In the genomic region with DNA sequence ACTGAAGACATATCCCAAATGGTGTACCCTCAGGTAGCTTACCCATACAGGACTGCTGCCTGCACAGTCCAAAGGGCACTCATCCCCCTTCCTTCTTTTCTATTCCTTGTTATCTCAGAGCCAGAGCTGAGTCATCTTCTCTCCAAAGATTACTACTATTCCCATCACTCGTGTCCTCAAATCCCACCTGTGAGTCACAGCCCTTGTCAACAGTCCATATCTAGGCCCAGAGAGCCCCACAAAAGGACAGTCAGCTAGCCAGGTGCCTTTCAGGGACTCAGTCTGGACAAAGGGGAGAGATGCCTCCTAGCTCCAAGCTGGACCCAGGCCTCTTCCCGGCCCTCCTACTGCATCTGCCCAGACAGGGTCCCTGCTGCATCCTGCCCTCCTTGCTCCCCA, we compare ENCODE assay signal across 1 cellular context.
A peak's percentile ranks its signal among the peaks of the same experiment; 100 is the strongest.
TF ChIP-seq lines count a peak whose summit lies in the region.

No MANE protein-coding gene starts in this region.

TF ChIP-seq in HEK293, 187 proteins besides CTCF, POLR2A, EP300 and RAD21 (continued from another document and continues in another):
- TF ChIP-seq ZNF449 (tag by site-specific recombination; IDR thresholded peaks at IDR 0.05) (no peak), ZNF76 (tag by site-specific recombination; IDR thresholded peaks at IDR 0.05; ENCODE audit: borderline replicate concordance, low read depth) (no peak), ZNF510 (tag by site-specific recombination; IDR thresholded peaks at IDR 0.05; ENCODE audit: insufficient replicate concordance) (no peak), ZNF830 (tag by site-specific recombination; IDR thresholded peaks at IDR 0.05; ENCODE audit: low read depth) (no peak), ZNF24 (tag by site-specific recombination; IDR thresholded peaks at IDR 0.05) (no peak), ZNF621 (tag by site-specific recombination; IDR thresholded peaks at IDR 0.05) (no peak), HOXD13 (CRISPR knock-in tag; IDR thresholded peaks at IDR 0.05; ENCODE audit: borderline replicate concordance) (no peak), ZNF394 (tag by site-specific recombination; IDR thresholded peaks at IDR 0.05; ENCODE audit: borderline replicate concordance) (0 out of 2 replicates have a peak, but pooled peaks have one; percentile 19), GLI2 (tag by site-specific recombination; IDR thresholded peaks at IDR 0.05; ENCODE audit: borderline replicate concordance, low read depth) (no peak), ZNF658 (tag by site-specific recombination; IDR thresholded peaks at IDR 0.05) (no peak), ZNF274 (IDR thresholded peaks at IDR 0.05; ENCODE audit: low read length) (no peak), ZNF274 (tag by site-specific recombination; IDR thresholded peaks at IDR 0.05; ENCODE audit: borderline replicate concordance) (no peak), ZNF155 (tag by site-specific recombination; IDR thresholded peaks at IDR 0.05) (no peak), ZXDB (tag by site-specific recombination; IDR thresholded peaks at IDR 0.05) (no peak), ZNF692 (tag by site-specific recombination; IDR thresholded peaks at IDR 0.05) (peak; percentile 24; the same call in 1 of the 2 replicates), ZNF677 (tag by site-specific recombination; IDR thresholded peaks at IDR 0.05) (no peak), ZSCAN16 (tag by site-specific recombination; IDR thresholded peaks at IDR 0.05) (no peak), ZIC2 (tag by site-specific recombination; IDR thresholded peaks at IDR 0.05) (no peak), ZNF423 (tag by site-specific recombination; IDR thresholded peaks at IDR 0.05) (no peak), ZNF354C (tag by site-specific recombination; IDR thresholded peaks at IDR 0.05; ENCODE audit: borderline replicate concordance, low read depth) (no peak), BCL11B (tag by site-specific recombination; IDR thresholded peaks at IDR 0.05; ENCODE audit: low read depth) (no peak), ZNF335 (tag by site-specific recombination; conservative IDR thresholded peaks at IDR 0.05) (peak; percentile 41), ZNF776 (tag by site-specific recombination; IDR thresholded peaks at IDR 0.05; ENCODE audit: borderline replicate concordance) (no peak), GFI1B (tag by site-specific recombination; IDR thresholded peaks at IDR 0.05) (no peak), ZNF398 (tag by site-specific recombination; IDR thresholded peaks at IDR 0.05) (0 out of 2 replicates have a peak, but pooled peaks have one; percentile 12), TSHZ1 (tag by site-specific recombination; IDR thresholded peaks at IDR 0.05; ENCODE audit: borderline replicate concordance) (no peak), MYNN (tag by site-specific recombination; IDR thresholded peaks at IDR 0.05; ENCODE audit: borderline replicate concordance) (no peak), ZNF843 (tag by site-specific recombination; IDR thresholded peaks at IDR 0.05) (no peak), ZBTB26 (tag by site-specific recombination; optimal IDR thresholded peaks at IDR 0.05) (no peak), ZNF530 (tag by site-specific recombination; IDR thresholded peaks at IDR 0.05; ENCODE audit: low read depth) (no peak), HOXA7 (CRISPR knock-in tag; IDR thresholded peaks at IDR 0.05; ENCODE audit: borderline replicate concordance) (no peak)
- TF ChIP-seq, protein P1, sequence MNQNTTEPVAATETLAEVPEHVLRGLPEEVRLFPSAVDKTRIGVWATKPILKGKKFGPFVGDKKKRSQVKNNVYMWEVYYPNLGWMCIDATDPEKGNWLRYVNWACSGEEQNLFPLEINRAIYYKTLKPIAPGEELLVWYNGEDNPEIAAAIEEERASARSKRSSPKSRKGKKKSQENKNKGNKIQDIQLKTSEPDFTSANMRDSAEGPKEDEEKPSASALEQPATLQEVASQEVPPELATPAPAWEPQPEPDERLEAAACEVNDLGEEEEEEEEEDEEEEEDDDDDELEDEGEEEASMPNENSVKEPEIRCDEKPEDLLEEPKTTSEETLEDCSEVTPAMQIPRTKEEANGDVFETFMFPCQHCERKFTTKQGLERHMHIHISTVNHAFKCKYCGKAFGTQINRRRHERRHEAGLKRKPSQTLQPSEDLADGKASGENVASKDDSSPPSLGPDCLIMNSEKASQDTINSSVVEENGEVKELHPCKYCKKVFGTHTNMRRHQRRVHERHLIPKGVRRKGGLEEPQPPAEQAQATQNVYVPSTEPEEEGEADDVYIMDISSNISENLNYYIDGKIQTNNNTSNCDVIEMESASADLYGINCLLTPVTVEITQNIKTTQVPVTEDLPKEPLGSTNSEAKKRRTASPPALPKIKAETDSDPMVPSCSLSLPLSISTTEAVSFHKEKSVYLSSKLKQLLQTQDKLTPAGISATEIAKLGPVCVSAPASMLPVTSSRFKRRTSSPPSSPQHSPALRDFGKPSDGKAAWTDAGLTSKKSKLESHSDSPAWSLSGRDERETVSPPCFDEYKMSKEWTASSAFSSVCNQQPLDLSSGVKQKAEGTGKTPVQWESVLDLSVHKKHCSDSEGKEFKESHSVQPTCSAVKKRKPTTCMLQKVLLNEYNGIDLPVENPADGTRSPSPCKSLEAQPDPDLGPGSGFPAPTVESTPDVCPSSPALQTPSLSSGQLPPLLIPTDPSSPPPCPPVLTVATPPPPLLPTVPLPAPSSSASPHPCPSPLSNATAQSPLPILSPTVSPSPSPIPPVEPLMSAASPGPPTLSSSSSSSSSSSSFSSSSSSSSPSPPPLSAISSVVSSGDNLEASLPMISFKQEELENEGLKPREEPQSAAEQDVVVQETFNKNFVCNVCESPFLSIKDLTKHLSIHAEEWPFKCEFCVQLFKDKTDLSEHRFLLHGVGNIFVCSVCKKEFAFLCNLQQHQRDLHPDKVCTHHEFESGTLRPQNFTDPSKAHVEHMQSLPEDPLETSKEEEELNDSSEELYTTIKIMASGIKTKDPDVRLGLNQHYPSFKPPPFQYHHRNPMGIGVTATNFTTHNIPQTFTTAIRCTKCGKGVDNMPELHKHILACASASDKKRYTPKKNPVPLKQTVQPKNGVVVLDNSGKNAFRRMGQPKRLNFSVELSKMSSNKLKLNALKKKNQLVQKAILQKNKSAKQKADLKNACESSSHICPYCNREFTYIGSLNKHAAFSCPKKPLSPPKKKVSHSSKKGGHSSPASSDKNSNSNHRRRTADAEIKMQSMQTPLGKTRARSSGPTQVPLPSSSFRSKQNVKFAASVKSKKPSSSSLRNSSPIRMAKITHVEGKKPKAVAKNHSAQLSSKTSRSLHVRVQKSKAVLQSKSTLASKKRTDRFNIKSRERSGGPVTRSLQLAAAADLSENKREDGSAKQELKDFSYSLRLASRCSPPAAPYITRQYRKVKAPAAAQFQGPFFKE (tag by site-specific recombination; IDR thresholded peaks at IDR 0.05; ENCODE audit: borderline replicate concordance), result no peak
- TF ChIP-seq, protein P2, sequence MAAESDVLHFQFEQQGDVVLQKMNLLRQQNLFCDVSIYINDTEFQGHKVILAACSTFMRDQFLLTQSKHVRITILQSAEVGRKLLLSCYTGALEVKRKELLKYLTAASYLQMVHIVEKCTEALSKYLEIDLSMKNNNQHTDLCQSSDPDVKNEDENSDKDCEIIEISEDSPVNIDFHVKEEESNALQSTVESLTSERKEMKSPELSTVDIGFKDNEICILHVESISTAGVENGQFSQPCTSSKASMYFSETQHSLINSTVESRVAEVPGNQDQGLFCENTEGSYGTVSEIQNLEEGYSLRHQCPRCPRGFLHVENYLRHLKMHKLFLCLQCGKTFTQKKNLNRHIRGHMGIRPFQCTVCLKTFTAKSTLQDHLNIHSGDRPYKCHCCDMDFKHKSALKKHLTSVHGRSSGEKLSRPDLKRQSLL (tag by site-specific recombination; IDR thresholded peaks at IDR 0.05), result no peak
- TF ChIP-seq, protein P3, sequence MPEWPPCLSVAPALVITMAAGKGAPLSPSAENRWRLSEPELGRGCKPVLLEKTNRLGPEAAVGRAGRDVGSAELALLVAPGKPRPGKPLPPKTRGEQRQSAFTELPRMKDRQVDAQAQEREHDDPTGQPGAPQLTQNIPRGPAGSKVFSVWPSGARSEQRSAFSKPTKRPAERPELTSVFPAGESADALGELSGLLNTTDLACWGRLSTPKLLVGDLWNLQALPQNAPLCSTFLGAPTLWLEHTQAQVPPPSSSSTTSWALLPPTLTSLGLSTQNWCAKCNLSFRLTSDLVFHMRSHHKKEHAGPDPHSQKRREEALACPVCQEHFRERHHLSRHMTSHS (tag by site-specific recombination; IDR thresholded peaks at IDR 0.05), result no peak
